Comparison of ENCODE assay signal across 1 cellular context in the genomic region with DNA sequence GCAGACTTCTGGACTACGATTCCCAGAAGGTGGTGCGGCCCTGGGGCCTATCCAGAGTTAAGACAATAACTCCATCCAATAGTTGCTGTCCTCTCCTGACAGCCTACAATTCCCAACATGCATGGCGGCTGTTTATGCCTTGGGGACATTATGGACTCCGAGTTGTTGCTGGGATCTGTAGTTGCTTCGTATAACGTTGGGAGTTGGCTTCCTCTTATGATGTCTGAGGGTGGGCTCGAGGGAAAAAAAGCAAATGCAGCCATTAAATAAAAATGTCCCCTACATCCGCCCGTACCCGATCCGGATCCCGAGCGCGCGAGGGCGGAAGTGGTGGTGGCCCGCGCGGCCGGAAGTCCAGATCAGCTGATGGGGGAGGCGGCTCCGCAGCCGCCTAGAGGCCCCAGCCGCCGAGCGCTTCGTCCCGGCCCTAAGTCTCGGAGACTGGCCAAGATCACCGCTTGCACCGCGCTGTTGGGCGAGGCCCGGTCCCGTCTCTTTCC.
TF ChIP-seq lines count a peak whose summit lies in the region.

A gene with protein sequence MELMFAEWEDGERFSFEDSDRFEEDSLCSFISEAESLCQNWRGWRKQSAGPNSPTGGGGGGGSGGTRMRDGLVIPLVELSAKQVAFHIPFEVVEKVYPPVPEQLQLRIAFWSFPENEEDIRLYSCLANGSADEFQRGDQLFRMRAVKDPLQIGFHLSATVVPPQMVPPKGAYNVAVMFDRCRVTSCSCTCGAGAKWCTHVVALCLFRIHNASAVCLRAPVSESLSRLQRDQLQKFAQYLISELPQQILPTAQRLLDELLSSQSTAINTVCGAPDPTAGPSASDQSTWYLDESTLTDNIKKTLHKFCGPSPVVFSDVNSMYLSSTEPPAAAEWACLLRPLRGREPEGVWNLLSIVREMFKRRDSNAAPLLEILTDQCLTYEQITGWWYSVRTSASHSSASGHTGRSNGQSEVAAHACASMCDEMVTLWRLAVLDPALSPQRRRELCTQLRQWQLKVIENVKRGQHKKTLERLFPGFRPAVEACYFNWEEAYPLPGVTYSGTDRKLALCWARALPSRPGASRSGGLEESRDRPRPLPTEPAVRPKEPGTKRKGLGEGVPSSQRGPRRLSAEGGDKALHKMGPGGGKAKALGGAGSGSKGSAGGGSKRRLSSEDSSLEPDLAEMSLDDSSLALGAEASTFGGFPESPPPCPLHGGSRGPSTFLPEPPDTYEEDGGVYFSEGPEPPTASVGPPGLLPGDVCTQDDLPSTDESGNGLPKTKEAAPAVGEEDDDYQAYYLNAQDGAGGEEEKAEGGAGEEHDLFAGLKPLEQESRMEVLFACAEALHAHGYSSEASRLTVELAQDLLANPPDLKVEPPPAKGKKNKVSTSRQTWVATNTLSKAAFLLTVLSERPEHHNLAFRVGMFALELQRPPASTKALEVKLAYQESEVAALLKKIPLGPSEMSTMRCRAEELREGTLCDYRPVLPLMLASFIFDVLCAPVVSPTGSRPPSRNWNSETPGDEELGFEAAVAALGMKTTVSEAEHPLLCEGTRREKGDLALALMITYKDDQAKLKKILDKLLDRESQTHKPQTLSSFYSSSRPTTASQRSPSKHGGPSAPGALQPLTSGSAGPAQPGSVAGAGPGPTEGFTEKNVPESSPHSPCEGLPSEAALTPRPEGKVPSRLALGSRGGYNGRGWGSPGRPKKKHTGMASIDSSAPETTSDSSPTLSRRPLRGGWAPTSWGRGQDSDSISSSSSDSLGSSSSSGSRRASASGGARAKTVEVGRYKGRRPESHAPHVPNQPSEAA (N-terminal part only) (plus strand): TSS at position 386 of the 500 bp plus-strand sequence. CDS start 273 bp downstream, outside the sequence.

TF ChIP-seq in HepG2, 621 proteins besides CTCF, POLR2A, EP300 and RAD21 (continued from another document and continues in another):
- TF ChIP-seq ZSCAN5A (CRISPR knock-in tag; IDR thresholded peaks at IDR 0.05; ENCODE audit: borderline replicate concordance) = no peak
- no peak for TF ChIP-seq ESRRA (CRISPR knock-in tag; IDR thresholded peaks at IDR 0.05; ENCODE audit: low read depth)
- TF ChIP-seq ZNF674 (CRISPR knock-in tag; IDR thresholded peaks at IDR 0.05; ENCODE audit: low read depth) = no peak
- TF ChIP-seq ZNF607 (CRISPR knock-in tag; IDR thresholded peaks at IDR 0.05; ENCODE audit: borderline replicate concordance) = no peak
- no peak for TF ChIP-seq FUBP1 (CRISPR knock-in tag; IDR thresholded peaks at IDR 0.05; ENCODE audit: borderline replicate concordance)
- no peak for TF ChIP-seq KDM3A (CRISPR knock-in tag; IDR thresholded peaks at IDR 0.05; ENCODE audit: low read depth)
- TF ChIP-seq, protein P1, sequence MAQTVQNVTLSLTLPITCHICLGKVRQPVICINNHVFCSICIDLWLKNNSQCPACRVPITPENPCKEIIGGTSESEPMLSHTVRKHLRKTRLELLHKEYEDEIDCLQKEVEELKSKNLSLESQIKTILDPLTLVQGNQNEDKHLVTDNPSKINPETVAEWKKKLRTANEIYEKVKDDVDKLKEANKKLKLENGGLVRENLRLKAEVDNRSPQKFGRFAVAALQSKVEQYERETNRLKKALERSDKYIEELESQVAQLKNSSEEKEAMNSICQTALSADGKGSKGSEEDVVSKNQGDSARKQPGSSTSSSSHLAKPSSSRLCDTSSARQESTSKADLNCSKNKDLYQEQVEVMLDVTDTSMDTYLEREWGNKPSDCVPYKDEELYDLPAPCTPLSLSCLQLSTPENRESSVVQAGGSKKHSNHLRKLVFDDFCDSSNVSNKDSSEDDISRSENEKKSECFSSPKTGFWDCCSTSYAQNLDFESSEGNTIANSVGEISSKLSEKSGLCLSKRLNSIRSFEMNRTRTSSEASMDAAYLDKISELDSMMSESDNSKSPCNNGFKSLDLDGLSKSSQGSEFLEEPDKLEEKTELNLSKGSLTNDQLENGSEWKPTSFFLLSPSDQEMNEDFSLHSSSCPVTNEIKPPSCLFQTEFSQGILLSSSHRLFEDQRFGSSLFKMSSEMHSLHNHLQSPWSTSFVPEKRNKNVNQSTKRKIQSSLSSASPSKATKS (CRISPR knock-in tag; IDR thresholded peaks at IDR 0.05) = no peak
- TF ChIP-seq ZNF749 (CRISPR knock-in tag; IDR thresholded peaks at IDR 0.05; ENCODE audit: borderline replicate concordance) = no peak
- TF ChIP-seq ZNF337 (CRISPR knock-in tag; IDR thresholded peaks at IDR 0.05; ENCODE audit: borderline replicate concordance, low read depth) = no peak
- TF ChIP-seq ARNT2 (CRISPR knock-in tag; IDR thresholded peaks at IDR 0.05; ENCODE audit: low read depth) = no peak
- TF ChIP-seq, protein P2, sequence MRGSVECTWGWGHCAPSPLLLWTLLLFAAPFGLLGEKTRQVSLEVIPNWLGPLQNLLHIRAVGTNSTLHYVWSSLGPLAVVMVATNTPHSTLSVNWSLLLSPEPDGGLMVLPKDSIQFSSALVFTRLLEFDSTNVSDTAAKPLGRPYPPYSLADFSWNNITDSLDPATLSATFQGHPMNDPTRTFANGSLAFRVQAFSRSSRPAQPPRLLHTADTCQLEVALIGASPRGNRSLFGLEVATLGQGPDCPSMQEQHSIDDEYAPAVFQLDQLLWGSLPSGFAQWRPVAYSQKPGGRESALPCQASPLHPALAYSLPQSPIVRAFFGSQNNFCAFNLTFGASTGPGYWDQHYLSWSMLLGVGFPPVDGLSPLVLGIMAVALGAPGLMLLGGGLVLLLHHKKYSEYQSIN (CRISPR knock-in tag; IDR thresholded peaks at IDR 0.05; ENCODE audit: borderline replicate concordance) = no peak
- TF ChIP-seq HOXA7 (CRISPR knock-in tag; IDR thresholded peaks at IDR 0.05) = no peak
- no peak for TF ChIP-seq ZNF10 (CRISPR knock-in tag; IDR thresholded peaks at IDR 0.05; ENCODE audit: borderline replicate concordance, low read depth)
- peak; percentile 62; the same call in 1 of the 2 replicates for TF ChIP-seq SALL1 (CRISPR knock-in tag; IDR thresholded peaks at IDR 0.05)
- no peak for TF ChIP-seq SRSF9 (IDR thresholded peaks at IDR 0.05; ENCODE audit: borderline replicate concordance, insufficient read depth, low read depth, low read length, poor library complexity, severe bottlenecking)
- TF ChIP-seq NR2F2 (IDR thresholded peaks at IDR 0.05; ENCODE audit: borderline replicate concordance, low read depth) = no peak
- no peak for TF ChIP-seq ARHGAP35 (CRISPR knock-in tag; IDR thresholded peaks at IDR 0.05; ENCODE audit: borderline replicate concordance)
- no peak for TF ChIP-seq KLF13 (CRISPR knock-in tag; IDR thresholded peaks at IDR 0.05)
- TF ChIP-seq SRY (CRISPR knock-in tag; IDR thresholded peaks at IDR 0.05) = no peak
- no peak for TF ChIP-seq MIER2 (CRISPR knock-in tag; IDR thresholded peaks at IDR 0.05)
- TF ChIP-seq ZNF225 (CRISPR knock-in tag; IDR thresholded peaks at IDR 0.05) = no peak
- peak; percentile 76; the same call in 1 of the 2 replicates for TF ChIP-seq ZFX (CRISPR knock-in tag; IDR thresholded peaks at IDR 0.05; ENCODE audit: low read depth)
- TF ChIP-seq SMARCC2 (IDR thresholded peaks at IDR 0.05) = no peak
- 0 out of 2 replicates have a peak, but pooled peaks have one; percentile 34 for TF ChIP-seq CHD2 (IDR thresholded peaks at IDR 0.05; ENCODE audit: low read depth, low read length)
- TF ChIP-seq KDM2A (CRISPR knock-in tag; IDR thresholded peaks at IDR 0.05; ENCODE audit: borderline replicate concordance, low read depth) = peak; percentile 86
- TF ChIP-seq GFI1 (CRISPR knock-in tag; IDR thresholded peaks at IDR 0.05; ENCODE audit: borderline replicate concordance) = no peak
- TF ChIP-seq TCF7 (IDR thresholded peaks at IDR 0.05; ENCODE audit: low read depth) = no peak
- no peak for TF ChIP-seq ZNF414 (CRISPR knock-in tag; IDR thresholded peaks at IDR 0.05)
- TF ChIP-seq ARID2 (CRISPR knock-in tag; IDR thresholded peaks at IDR 0.05; ENCODE audit: borderline replicate concordance) = no peak
- peak; percentile 97 for TF ChIP-seq THAP11 (CRISPR knock-in tag; IDR thresholded peaks at IDR 0.05)
- peak; percentile 66; the same call in 1 of the 2 replicates for TF ChIP-seq TFDP2 (CRISPR knock-in tag; IDR thresholded peaks at IDR 0.05)
- peak; percentile 44; the same call in 1 of the 2 replicates for TF ChIP-seq REPIN1 (CRISPR knock-in tag; IDR thresholded peaks at IDR 0.05; ENCODE audit: borderline replicate concordance, low read depth)
- no peak for TF ChIP-seq SMARCE1 (IDR thresholded peaks at IDR 0.05; ENCODE audit: borderline replicate concordance)
- peak; percentile 19 for TF ChIP-seq MED8 (CRISPR knock-in tag; IDR thresholded peaks at IDR 0.05; ENCODE audit: insufficient replicate concordance)
- no peak for TF ChIP-seq ZNF124 (CRISPR knock-in tag; IDR thresholded peaks at IDR 0.05)
- TF ChIP-seq TGIF2 (CRISPR knock-in tag; IDR thresholded peaks at IDR 0.05) = peak; percentile 75
- TF ChIP-seq SYNCRIP (IDR thresholded peaks at IDR 0.05; ENCODE audit: insufficient read depth, low read depth, low read length) = no peak
- TF ChIP-seq, protein P3, sequence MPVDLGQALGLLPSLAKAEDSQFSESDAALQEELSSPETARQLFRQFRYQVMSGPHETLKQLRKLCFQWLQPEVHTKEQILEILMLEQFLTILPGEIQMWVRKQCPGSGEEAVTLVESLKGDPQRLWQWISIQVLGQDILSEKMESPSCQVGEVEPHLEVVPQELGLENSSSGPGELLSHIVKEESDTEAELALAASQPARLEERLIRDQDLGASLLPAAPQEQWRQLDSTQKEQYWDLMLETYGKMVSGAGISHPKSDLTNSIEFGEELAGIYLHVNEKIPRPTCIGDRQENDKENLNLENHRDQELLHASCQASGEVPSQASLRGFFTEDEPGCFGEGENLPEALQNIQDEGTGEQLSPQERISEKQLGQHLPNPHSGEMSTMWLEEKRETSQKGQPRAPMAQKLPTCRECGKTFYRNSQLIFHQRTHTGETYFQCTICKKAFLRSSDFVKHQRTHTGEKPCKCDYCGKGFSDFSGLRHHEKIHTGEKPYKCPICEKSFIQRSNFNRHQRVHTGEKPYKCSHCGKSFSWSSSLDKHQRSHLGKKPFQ (CRISPR knock-in tag; IDR thresholded peaks at IDR 0.05; ENCODE audit: insufficient replicate concordance) = no peak
- no peak for TF ChIP-seq ZNF780A (CRISPR knock-in tag; IDR thresholded peaks at IDR 0.05)
- peak; percentile 90 for TF ChIP-seq FOXK2 (IDR thresholded peaks at IDR 0.05)
- TF ChIP-seq ZNF552 (CRISPR knock-in tag; IDR thresholded peaks at IDR 0.05; ENCODE audit: borderline replicate concordance) = no peak
- TF ChIP-seq ELF4 (CRISPR knock-in tag; IDR thresholded peaks at IDR 0.05; ENCODE audit: borderline replicate concordance) = peak; percentile 34; the same call in 1 of the 2 replicates
- no peak for TF ChIP-seq PAF1 (CRISPR knock-in tag; IDR thresholded peaks at IDR 0.05)
- TF ChIP-seq NFATC3 (CRISPR knock-in tag; IDR thresholded peaks at IDR 0.05) = no peak
- TF ChIP-seq NAIF1 (CRISPR knock-in tag; IDR thresholded peaks at IDR 0.05; ENCODE audit: borderline replicate concordance) = no peak
- no peak for TF ChIP-seq ATF6 (CRISPR knock-in tag; conservative IDR thresholded peaks at IDR 0.05)
- no peak for TF ChIP-seq ZNF841 (CRISPR knock-in tag; IDR thresholded peaks at IDR 0.05; ENCODE audit: borderline replicate concordance)
- TF ChIP-seq ZNF816 (CRISPR knock-in tag; IDR thresholded peaks at IDR 0.05; ENCODE audit: borderline replicate concordance) = no peak
- no peak for TF ChIP-seq JARID2 (CRISPR knock-in tag; IDR thresholded peaks at IDR 0.05; ENCODE audit: insufficient replicate concordance)
- TF ChIP-seq ZMYM4 (CRISPR knock-in tag; IDR thresholded peaks at IDR 0.05) = no peak
